15 cellular contexts compared by ENCODE assay signal in the genomic region with DNA sequence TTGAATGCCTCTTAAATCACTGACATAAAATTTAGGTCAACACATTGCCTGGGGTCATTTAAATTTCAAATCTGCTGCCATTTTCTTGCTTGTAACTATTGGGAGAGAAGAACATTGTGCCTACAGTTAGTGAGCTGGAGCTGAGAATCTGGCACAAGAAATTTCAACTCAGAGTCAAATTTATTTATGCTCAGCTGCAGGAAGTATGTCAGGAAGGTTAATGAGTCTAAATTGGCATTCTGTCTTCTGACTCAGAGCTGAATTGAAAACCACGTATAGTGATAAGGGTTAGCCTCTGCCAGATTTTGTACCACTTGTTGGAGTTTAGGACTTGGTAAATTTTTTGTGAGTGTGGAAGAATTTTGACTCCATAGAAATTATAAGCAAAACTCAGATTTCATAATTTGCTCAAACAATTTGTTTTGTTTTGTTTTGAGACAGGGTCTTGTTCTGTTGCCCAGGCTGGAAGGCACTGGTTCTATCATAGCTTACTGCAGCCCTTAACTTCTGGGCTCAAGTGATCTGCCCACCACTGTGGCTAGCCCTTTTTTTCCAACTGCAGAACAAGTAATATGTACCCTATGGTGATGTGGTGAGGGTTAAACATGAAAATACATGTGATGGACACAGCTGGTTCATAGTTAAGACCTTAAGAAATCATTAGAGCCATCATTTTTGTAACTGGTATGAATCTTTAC. TPM values are rescaled to one million over a fixed set of nuclear protein-coding genes. Genes with fewer than 3 reads are reported as not detected.
DNase-seq lines count a peak whose midpoint lies in the region; ATAC-seq, FAIRE-seq and TF ChIP-seq lines count a peak whose summit lies in the region.
"Had no signal": no experiment of that assay in that cellular context is flagged by ENCODE, and none has a peak within 500 bp of the region (broad histone marks: within the 10 kb centered on the region; RNA-seq: fewer than 3 reads in every experiment).

No MANE protein-coding gene starts in this region.

- TF ChIP-seq POLR2A in endothelial cell of umbilical vein (IDR thresholded peaks at IDR 0.05; ENCODE audit: low read depth, low read length): no peak
- no peak for TF ChIP-seq POLR2A in gastrocnemius medialis (IDR thresholded peaks at IDR 0.05)

- CTCF ChIA-PET in endothelial cell of umbilical vein (lab: Charles Lee): interaction anchor here (0.6 to 1.5 kb wide), 11 partner anchors 8 to 284 kb away, joined by 3 to 7 read pairs (median 4); no protein-coding TSS in a partner anchor

- peaks cover 7% of the 10 kb centered on the region for H3K36me3 Mint-ChIP-seq in nephron (ENCODE audit: low read depth)

- H3K79me2 ChIP-seq in endothelial cell of umbilical vein (ENCODE audit: control insufficient read depth, insufficient read depth, low read length): no peaks in the 10 kb centered on the region

- H3K27ac ChIP-seq in endothelial cell of umbilical vein (ENCODE audit: insufficient read depth, low read depth, low read length) (no peak overlapping the region), gastrocnemius medialis (no peak overlapping the region)

- no peak overlapping the region for H3K9ac ChIP-seq in endothelial cell of umbilical vein (replicated peaks; ENCODE audit: extremely low read depth, insufficient read depth, low read length)

- no peak for ATAC-seq in GM21360 (IDR thresholded peaks at IDR 0.05; ENCODE audit: unreplicated experiment)
- ATAC-seq in gastrocnemius medialis: no peak

- FAIRE-seq in endothelial cell of umbilical vein (lab: Jason Lieb, UNC): peak; percentile 46

- H3K4me1 Mint-ChIP-seq in nephron: peaks cover 29% of the 10 kb centered on the region

- in situ Hi-C loops in gastrocnemius medialis (cut with MboI; ENCODE audit: low sequenced_read_pairs in 4 of 4): no loop called here

- H3K4me3 Mint-ChIP-seq in nephron: no peak overlapping the region

- H3K9me3 ChIP-seq in endothelial cell of umbilical vein (replicated peaks; ENCODE audit: control insufficient read depth, insufficient read depth, low read length): no peaks in the 10 kb centered on the region
- H3K9me3 ChIP-seq in gastrocnemius medialis: no peaks in the 10 kb centered on the region
- H3K9me3 ChIP-seq: adrenal gland had no signal

- TF ChIP-seq CTCF in endothelial cell of umbilical vein (IDR thresholded peaks at IDR 0.05; ENCODE audit: extremely low read depth in 1 of 2, insufficient read depth in 1 of 2, low read depth in 1 of 2, low read length in 2 of 2): no peak
- TF ChIP-seq CTCF in nephron (IDR thresholded peaks at IDR 0.05; ENCODE audit: unreplicated experiment in 3 of 3): no peak
- no peak for TF ChIP-seq CTCF in gastrocnemius medialis (IDR thresholded peaks at IDR 0.05 in 4 of 5, conservative IDR thresholded peaks at IDR 0.05 in 1 of 5)

- H3K27ac Mint-ChIP-seq in nephron: peak overlapping the region; percentile 32 to 80 (median 36)

- DNase-seq in Daoy (ENCODE audit: low read depth): peak; percentile 55
- peak; percentile 1 to 23 for DNase-seq in NCI-H446 (lab: John Stamatoyannopoulos, UW)
- peak; percentile 80 for DNase-seq in endothelial cell of umbilical vein (ENCODE audit: low read depth, low spot score)
- no peak for DNase-seq in activated CD4-positive, alpha-beta T cell treated with anti-CD3 and anti-CD28 coated beads for 1 hour
- DNase-seq in C1 segment of cervical spinal cord (lab: John Stamatoyannopoulos, UW): no peak
- no peak for DNase-seq in gastrocnemius medialis
- DNase-seq: adrenal gland; DMS79; dorsolateral prefrontal cortex; mesendoderm; occipital lobe; stimulated activated CD4-positive, alpha-beta T cell treated with anti-CD3 and anti-CD28 coated beads, Interleukin-12 subunit alpha, Interleukin-12 subunit beta, amount 100 ng/mL, for 4 hours; T1000 had no signal

- dilution Hi-C loops in endothelial cell of umbilical vein (cut with MboI; ENCODE audit: extremely low pct_ligation_motif_present, low sequenced_read_pairs): no loop called here

- no peak overlapping the region for H2AFZ ChIP-seq in endothelial cell of umbilical vein (ENCODE audit: low read depth, low read length)

- no peak overlapping the region for H3K4me3 ChIP-seq in endothelial cell of umbilical vein (replicated peaks in 1 of 3; ENCODE audit: insufficient read depth in 1 of 3, low read depth in 1 of 3, low read length in 3 of 3)
- no peak overlapping the region for H3K4me3 ChIP-seq in gastrocnemius medialis
- H3K4me3 ChIP-seq: adrenal gland, dorsolateral prefrontal cortex had no signal

- H3K9me3 Mint-ChIP-seq in nephron: peaks cover 11% of the 10 kb centered on the region

- H3K36me3 ChIP-seq in endothelial cell of umbilical vein (ENCODE audit: control insufficient read depth in 2 of 2, extremely low read depth in 1 of 2, insufficient read depth in 2 of 2, low read length in 2 of 2) (no peaks in the 10 kb centered on the region), gastrocnemius medialis (no peaks in the 10 kb centered on the region)
- H3K36me3 ChIP-seq: adrenal gland had no signal

- H3K4me1 ChIP-seq in endothelial cell of umbilical vein (ENCODE audit: control insufficient read depth, extremely low read depth, insufficient read depth, low read length) (peaks cover 8% of the 10 kb centered on the region), gastrocnemius medialis (peaks cover 0 to 27% of the 10 kb centered on the region in 2 donors)

- intact Hi-C loops in endothelial cell of umbilical vein (cut with micrococcal nuclease) (no loop called here), gastrocnemius medialis (cut with DNase I; ENCODE audit: low total_unique reads) (no loop called here)

- no peaks in the 10 kb centered on the region for H3K27me3 Mint-ChIP-seq in nephron (ENCODE audit: low read depth)

- H3K27me3 ChIP-seq in endothelial cell of umbilical vein (ENCODE audit: control insufficient read depth in 2 of 2, insufficient read depth in 2 of 2, low read length in 2 of 2): peaks cover 2 to 4% of the 10 kb centered on the region in 2 experiments
- H3K27me3 ChIP-seq in gastrocnemius medialis: no peaks in the 10 kb centered on the region
- H3K27me3 ChIP-seq: adrenal gland, dorsolateral prefrontal cortex had no signal

- no TSS peak for BruUV-seq in endothelial cell of umbilical vein (replicated peaks; lab: Mats Ljungman, UMichigan)

- POLR2A ChIA-PET in endothelial cell of umbilical vein (lab: Charles Lee): interaction anchor here (0.7 kb wide), 1 partner anchor 22 kb away, joined by 3 read pairs; no protein-coding TSS in a partner anchor

- no peak overlapping the region for H3K4me2 ChIP-seq in endothelial cell of umbilical vein (ENCODE audit: insufficient read depth, low read length)

- H4K20me1 ChIP-seq in endothelial cell of umbilical vein (replicated peaks; ENCODE audit: control insufficient read depth, extremely low read depth, insufficient read depth, low read length): no peaks in the 10 kb centered on the region

- no peaks in the 10 kb centered on the region for H3K9me1 ChIP-seq in endothelial cell of umbilical vein (replicated peaks; ENCODE audit: control insufficient read depth, extremely low read depth, insufficient read depth, low read length)

TF ChIP-seq in endothelial cell of umbilical vein, 7 proteins besides CTCF, POLR2A, EP300 and RAD21:
- TF ChIP-seq EZH2 (IDR thresholded peaks at IDR 0.05; ENCODE audit: borderline replicate concordance, low read depth, low read length, severe bottlenecking) (no peak), JUN (IDR thresholded peaks at IDR 0.05; ENCODE audit: borderline replicate concordance, insufficient read depth, insufficient read length, low read depth) (peak; percentile 16), POLR2AphosphoS5 (IDR thresholded peaks at IDR 0.05; ENCODE audit: insufficient read depth, low read depth, low read length) (no peak), MAX (IDR thresholded peaks at IDR 0.05; ENCODE audit: insufficient read depth, insufficient read length) (no peak), FOS (IDR thresholded peaks at IDR 0.05; ENCODE audit: borderline replicate concordance, insufficient read depth, low read length) (peak; percentile 49), MYC (IDR thresholded peaks at IDR 0.05; ENCODE audit: low read depth, low read length) (no peak), GATA2 (IDR thresholded peaks at IDR 0.05; ENCODE audit: insufficient read depth, insufficient read length, low read depth, low read length) (peak; percentile 77)

RNA-seq across cellular contexts. Expression of gene CSTF2T, which starts 31.3 kb away (rescaled TPM):
- total RNA-seq in Daoy (2014; rRNA removed; shearing (Covaris generic)): 16.9 and 17.9 TPM in 2 replicates
- 16.8 and 19.8 TPM in 2 replicates for total RNA-seq in endothelial cell of umbilical vein
- 3.5 and 4.8 TPM in 2 replicates for polyA plus RNA-seq in endothelial cell of umbilical vein
- 5.2 and 5.5 TPM in 2 replicates for polyA plus RNA-seq in endothelial cell of umbilical vein (2011; cell fraction: cytosol; rRNA removed)
- polyA plus RNA-seq in endothelial cell of umbilical vein (2011; cell fraction: nucleus; rRNA removed): 5.2 and 6.1 TPM in 2 replicates
- polyA plus RNA-seq in endothelial cell of umbilical vein (2012): 11.0 and 12.8 TPM in 2 replicates
- 13.5 and 14.9 TPM in 2 replicates for polyA minus RNA-seq in endothelial cell of umbilical vein
- polyA minus RNA-seq in endothelial cell of umbilical vein (2011; cell fraction: cytosol; rRNA and poly(A)+ RNA removed): 7.6 TPM
- 7.7 and 11.2 TPM in 2 replicates for polyA minus RNA-seq in endothelial cell of umbilical vein (2011; cell fraction: nucleus; rRNA and poly(A)+ RNA removed)
- 10 to 100 TPM; 11.4 to 22.2 (median 16.3) TPM for total RNA-seq in gastrocnemius medialis

Comparison
In these comparisons a context has a peak if more than half of its experiments do, and no peak if none do; other contexts are left out.
1. DNase-seq: peak in Daoy (single experiment), NCI-H446 (2 of 2) and endothelial cell of umbilical vein (single experiment); none in activated CD4-positive, alpha-beta T cell treated with anti-CD3 and anti-CD28 coated beads for 1 hour (single experiment), C1 segment of cervical spinal cord (0 of 14) and gastrocnemius medialis (0 of 2).